ENCODE assay signal across 34 cellular contexts in the genomic region with DNA sequence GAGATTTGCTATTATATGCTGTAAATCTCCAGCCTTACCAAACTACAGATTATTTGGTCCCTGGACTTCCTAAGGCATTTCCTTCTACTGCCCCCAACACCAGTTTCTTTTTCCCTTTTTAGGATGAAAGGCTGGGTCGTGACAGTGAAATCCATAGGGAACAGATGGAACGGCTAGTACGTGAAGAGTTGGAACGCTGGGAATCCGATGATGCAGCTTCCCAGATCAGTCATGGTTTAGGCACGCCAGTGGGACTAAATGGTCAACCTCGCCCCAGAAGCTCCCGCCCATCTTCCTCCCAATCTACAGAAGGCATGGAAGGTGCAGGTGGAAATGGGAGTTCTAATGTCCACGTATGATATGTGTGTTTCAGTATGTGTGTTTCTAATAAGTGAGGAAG.
"Had no signal": no experiment of that assay in that cellular context is flagged by ENCODE, and none has a peak within 500 bp of the region (broad histone marks: within the 10 kb centered on the region; RNA-seq: fewer than 3 reads in every experiment).

No MANE protein-coding gene starts in this region.

- H3K27ac ChIP-seq: adrenal gland, body of pancreas, brain microvascular endothelial cell, breast epithelium, VCaP had no signal

- H3K4me3 Mint-ChIP-seq: activated B cell treated with CpG ODN at 0.5 μM for 24 hours; activated CD4-positive, alpha-beta memory T cell treated with anti-CD3 and anti-CD28 coated beads, Interleukin-2, amount 10 ng/mL, durations not matched to agents 7 days and 5 days; activated CD4-positive, alpha-beta T cell treated with anti-CD3 and anti-CD28 coated beads, Interleukin-2, amount 10 ng/mL, durations not matched to agents 7 days and 5 days; activated CD8-positive, alpha-beta memory T cell treated with anti-CD3 and anti-CD28 coated beads, Interleukin-2, amount 10 ng/mL, durations not matched to agents 7 days and 5 days; activated CD8-positive, alpha-beta T cell treated with anti-CD3 and anti-CD28 coated beads, Interleukin-2, amount 10 ng/mL, durations not matched to agents 7 days and 5 days; activated naive CD4-positive, alpha-beta T cell treated with anti-CD3 and anti-CD28 coated beads, Interleukin-2, amount 10 ng/mL, durations not matched to agents 7 days and 5 days; activated naive CD8-positive, alpha-beta T cell treated with anti-CD3 and anti-CD28 coated beads for 36 hours; activated T-cell treated with anti-CD3 and anti-CD28 coated beads, Interleukin-2, amount 50 U/mL, for 24 hours; central memory CD8-positive, alpha-beta T cell; T-helper 1 cell treated with Interleukin-12 subunit alpha and Interleukin-12 subunit beta and Interleukin-4 antibody, amounts not matched to agents 30 μg/mL and 1 μg/mL, for 36 hours; T-helper 2 cell treated with Interferon-gamma antibody and Interleukin-4, amounts not matched to agents 5 μg/mL and 100 μg/mL, for 36 hours had no signal

- H3K27ac Mint-ChIP-seq: activated B cell treated with CpG ODN at 0.5 μM for 24 hours; activated CD4-positive, alpha-beta memory T cell treated with anti-CD3 and anti-CD28 coated beads, Interleukin-2, amount 10 ng/mL, durations not matched to agents 7 days and 5 days; activated CD4-positive, alpha-beta T cell treated with anti-CD3 and anti-CD28 coated beads, Interleukin-2, amount 10 ng/mL, durations not matched to agents 7 days and 5 days; activated CD8-positive, alpha-beta memory T cell treated with anti-CD3 and anti-CD28 coated beads, Interleukin-2, amount 10 ng/mL, durations not matched to agents 7 days and 5 days; activated CD8-positive, alpha-beta T cell treated with anti-CD3 and anti-CD28 coated beads, Interleukin-2, amount 10 ng/mL, durations not matched to agents 7 days and 5 days; activated naive CD4-positive, alpha-beta T cell treated with anti-CD3 and anti-CD28 coated beads, Interleukin-2, amount 10 ng/mL, durations not matched to agents 7 days and 5 days; activated naive CD4-positive, alpha-beta T cell treated with anti-CD3 and anti-CD28 coated beads, Interleukin-2, amount 50 U/mL, for 72 hours; activated naive CD8-positive, alpha-beta T cell treated with anti-CD3 and anti-CD28 coated beads for 36 hours; activated T-cell treated with anti-CD3 and anti-CD28 coated beads, Interleukin-2, amount 50 U/mL, for 24 hours; activated T-helper 2 cell treated with anti-CD3 and anti-CD28 coated beads, Interferon-gamma antibody, Interleukin-2, Interleukin-4, amounts not matched to agents 10 μg/mL and 5 μg/mL and 100 μg/mL, durations not matched to agents 14 hours and 24 hours and 36 hours; T-helper 1 cell treated with Interleukin-12 subunit alpha and Interleukin-12 subunit beta and Interleukin-4 antibody, amounts not matched to agents 30 μg/mL and 1 μg/mL, for 36 hours; T-helper 2 cell treated with Interferon-gamma antibody and Interleukin-4, amounts not matched to agents 5 μg/mL and 100 μg/mL, for 36 hours had no signal

- H3K4me1 Mint-ChIP-seq: activated B cell treated with CpG ODN at 0.5 μM for 24 hours; activated CD4-positive, alpha-beta memory T cell treated with anti-CD3 and anti-CD28 coated beads, Interleukin-2, amount 10 ng/mL, durations not matched to agents 7 days and 5 days; activated CD4-positive, alpha-beta T cell treated with anti-CD3 and anti-CD28 coated beads, Interleukin-2, amount 10 ng/mL, durations not matched to agents 7 days and 5 days; activated naive CD4-positive, alpha-beta T cell treated with anti-CD3 and anti-CD28 coated beads, Interleukin-2, amount 10 ng/mL, durations not matched to agents 7 days and 5 days; central memory CD8-positive, alpha-beta T cell had no signal

- H3K27me3 Mint-ChIP-seq: activated B cell treated with CpG ODN at 0.5 μM for 24 hours; activated CD4-positive, alpha-beta memory T cell treated with anti-CD3 and anti-CD28 coated beads, Interleukin-2, amount 10 ng/mL, durations not matched to agents 7 days and 5 days; activated CD4-positive, alpha-beta T cell treated with anti-CD3 and anti-CD28 coated beads, Interleukin-2, amount 10 ng/mL, durations not matched to agents 7 days and 5 days; activated CD8-positive, alpha-beta memory T cell treated with anti-CD3 and anti-CD28 coated beads, Interleukin-2, amount 10 ng/mL, durations not matched to agents 7 days and 5 days; activated naive CD4-positive, alpha-beta T cell treated with anti-CD3 and anti-CD28 coated beads, Interleukin-2, amount 10 ng/mL, durations not matched to agents 7 days and 5 days; activated naive CD8-positive, alpha-beta T cell treated with anti-CD3 and anti-CD28 coated beads for 36 hours; activated T-cell treated with anti-CD3 and anti-CD28 coated beads, Interleukin-2, amount 50 U/mL, for 24 hours; central memory CD8-positive, alpha-beta T cell had no signal

- H3K4me1 ChIP-seq: adrenal gland, body of pancreas, breast epithelium had no signal

- H3K9me3 Mint-ChIP-seq: activated CD4-positive, alpha-beta T cell treated with anti-CD3 and anti-CD28 coated beads, Interleukin-2, amount 10 ng/mL, durations not matched to agents 7 days and 5 days had no signal

- H3K36me3 ChIP-seq: breast epithelium had no signal

- DNase-seq: activated B cell treated with CpG ODN at 0.5 μM for 24 hours; activated CD4-positive, alpha-beta memory T cell treated with anti-CD3 and anti-CD28 coated beads, Interleukin-2, amount 10 ng/mL, durations not matched to agents 7 days and 5 days; activated CD4-positive, alpha-beta T cell treated with anti-CD3 and anti-CD28 coated beads for 48 hours; activated CD4-positive, alpha-beta T cell treated with anti-CD3 and anti-CD28 coated beads, Interleukin-2, amount 10 ng/mL, durations not matched to agents 7 days and 5 days; activated CD4-positive, alpha-beta T cell treated with anti-CD3 and anti-CD28 coated beads, Interleukin-2, amount 50 U/mL, for 48 hours; activated CD4-positive, CD25-positive, alpha-beta regulatory T cell treated with anti-CD3 and anti-CD28 coated beads, Interleukin-2, amount 50 U/mL, for 72 hours; activated CD8-positive, alpha-beta memory T cell treated with anti-CD3 and anti-CD28 coated beads for 24 hours; activated CD8-positive, alpha-beta memory T cell treated with anti-CD3 and anti-CD28 coated beads, Interleukin-2, amount 10 ng/mL, durations not matched to agents 7 days and 5 days; activated CD8-positive, alpha-beta memory T cell treated with anti-CD3 and anti-CD28 coated beads, Interleukin-2, amount 50 U/mL, for 48 hours; activated CD8-positive, alpha-beta T cell treated with anti-CD3 and anti-CD28 coated beads, Interleukin-2, amount 10 ng/mL, durations not matched to agents 7 days and 5 days; activated effector memory CD4-positive, alpha-beta T cell treated with Interleukin-2 at 50 U/mL for 16 hours; activated gamma-delta T cell; activated naive CD4-positive, alpha-beta T cell treated with anti-CD3 and anti-CD28 coated beads, Interleukin-2, amount 10 ng/mL, durations not matched to agents 7 days and 5 days; activated naive CD4-positive, alpha-beta T cell treated with Interleukin-2 at 50 U/mL for 16 hours; activated naive CD8-positive, alpha-beta T cell treated with anti-CD3 and anti-CD28 coated beads for 36 hours; activated T-cell treated with anti-CD3 and anti-CD28 coated beads, Interleukin-2, amount 50 U/mL, for 24 hours; activated T-cell treated with anti-CD3 and anti-CD28 coated beads, Interleukin-2, amount 50 U/mL, for 48 hours; adrenal gland; amniotic stem cell; aorta; body of pancreas; brain microvascular endothelial cell; cerebellar nuclear complex; SW 1271; T-helper 1 cell; T-helper 2 cell; T-helper 9 cell had no signal

- H3K27me3 ChIP-seq: adrenal gland, body of pancreas, brain microvascular endothelial cell, breast epithelium had no signal

- H3K4me3 ChIP-seq: adrenal gland, body of pancreas, breast epithelium had no signal

- ATAC-seq: activated CD8-positive, alpha-beta memory T cell treated with anti-CD3 and anti-CD28 coated beads, Interleukin-2, amount 10 ng/mL, durations not matched to agents 7 days and 5 days; activated CD8-positive, alpha-beta T cell treated with anti-CD3 and anti-CD28 coated beads, Interleukin-2, amount 10 ng/mL, durations not matched to agents 7 days and 5 days; activated naive CD4-positive, alpha-beta T cell treated with anti-CD3 and anti-CD28 coated beads, Interleukin-2, amount 50 U/mL, for 72 hours; body of pancreas had no signal

- H3K9me3 ChIP-seq: adrenal gland had no signal
